ENCODE assay signal across 8 cellular contexts in the genomic region with DNA sequence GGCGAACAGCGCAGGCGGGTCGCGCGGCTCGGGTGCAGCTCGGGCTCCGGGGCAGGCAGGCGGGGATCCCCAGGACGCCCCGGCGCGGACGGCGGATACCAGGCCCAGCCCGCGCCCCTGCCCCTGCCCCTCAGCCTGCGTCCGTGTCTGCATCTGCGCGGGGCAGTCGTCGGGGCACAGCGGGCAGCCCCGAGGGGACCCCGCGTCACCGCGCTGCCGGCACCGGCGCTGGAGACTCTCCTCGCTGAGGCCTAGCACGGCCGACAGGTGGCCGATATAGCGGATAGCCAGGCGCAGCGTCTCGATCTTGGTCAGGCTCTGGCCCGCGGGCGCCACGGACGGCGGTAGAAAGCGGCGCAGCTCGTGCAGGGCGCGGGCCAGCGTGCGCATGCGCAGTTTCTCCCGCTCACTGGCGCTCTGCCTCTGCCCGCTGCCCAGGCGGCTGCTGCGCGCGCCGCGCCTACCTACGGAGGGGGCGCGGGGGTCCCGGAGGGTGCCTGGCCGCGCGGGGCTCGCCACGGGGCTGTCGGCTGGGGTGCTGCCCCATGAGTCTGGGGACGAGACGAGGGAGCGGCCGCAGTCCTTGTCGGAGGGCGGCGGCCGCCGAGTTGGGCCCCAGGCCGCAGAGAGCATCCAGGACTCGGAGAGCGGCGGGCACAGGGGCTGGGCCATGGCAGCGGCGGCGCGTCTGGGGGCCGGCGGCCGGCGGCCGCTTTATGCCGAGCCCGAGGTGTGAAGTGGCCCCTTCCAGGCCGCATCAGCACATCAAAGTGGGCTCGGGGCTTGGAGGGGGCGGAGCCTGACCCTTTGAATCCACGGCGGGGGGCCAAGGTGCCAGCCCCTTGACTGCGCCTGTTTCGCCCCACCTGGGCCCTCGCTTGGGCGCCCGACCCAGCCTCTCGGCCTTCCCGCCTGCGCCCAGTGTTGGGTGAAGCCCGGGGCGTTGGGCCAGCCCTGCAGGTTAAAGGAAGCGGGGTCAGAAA. TPM values are rescaled to one million over a fixed set of nuclear protein-coding genes. Genes with fewer than 3 reads are reported as not detected.
DNase-seq lines count a peak whose midpoint lies in the region; ATAC-seq and TF ChIP-seq lines count a peak whose summit lies in the region.

A gene with protein sequence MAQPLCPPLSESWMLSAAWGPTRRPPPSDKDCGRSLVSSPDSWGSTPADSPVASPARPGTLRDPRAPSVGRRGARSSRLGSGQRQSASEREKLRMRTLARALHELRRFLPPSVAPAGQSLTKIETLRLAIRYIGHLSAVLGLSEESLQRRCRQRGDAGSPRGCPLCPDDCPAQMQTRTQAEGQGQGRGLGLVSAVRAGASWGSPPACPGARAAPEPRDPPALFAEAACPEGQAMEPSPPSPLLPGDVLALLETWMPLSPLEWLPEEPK (minus strand): TSS at position 690 of the 983 bp plus-strand sequence. CDS start 18 bp downstream, at position 672.

- H3K27me3 ChIP-seq in liver (ENCODE audit: control insufficient read depth in 4 of 4, insufficient read depth in 4 of 4, low read length in 3 of 4): no peaks in the 10 kb centered on the region

- H3K4me1 ChIP-seq in liver (ENCODE audit: control insufficient read depth in 4 of 4, insufficient read depth in 4 of 4, low read length in 3 of 4): peaks cover 0 to 17% (median 6%) of the 10 kb centered on the region in 4 donors

- H3K36me3 ChIP-seq in liver (ENCODE audit: control insufficient read depth in 4 of 4, insufficient read depth in 3 of 4, low read depth in 1 of 4, low read length in 3 of 4): no peaks in the 10 kb centered on the region

- peak; percentile 57 to 77 for TF ChIP-seq RAD21 in liver (IDR thresholded peaks at IDR 0.05)

- peak within 1 kb of the TSS in 1 of 2 donors; percentile 49 for H3K9ac ChIP-seq in liver (ENCODE audit: low read depth in 1 of 2, low read length in 2 of 2)

- no peaks in the 10 kb centered on the region for H3K9me3 ChIP-seq in liver (ENCODE audit: control insufficient read depth in 4 of 4, low read length in 3 of 4)

- H3K27me3 Mint-ChIP-seq in activated CD4-positive, alpha-beta T cell treated with anti-CD3 and anti-CD28 coated beads, Interleukin-2, amount 10 ng/mL, durations not matched to agents 7 days and 5 days: peaks cover 24% of the 10 kb centered on the region
- peaks cover 47% of the 10 kb centered on the region for H3K27me3 Mint-ChIP-seq in dendritic cell treated with granulocyte-macrophage colony-stimulating factor and Interleukin-4, amounts not matched to agents 40 ng/mL and 50 ng/mL, for 4 days

- H3K27ac ChIP-seq in C4-2B (peak within 1 kb of the TSS; percentile 85), liver (ENCODE audit: low read depth in 1 of 2, low read length in 2 of 2) (peak within 1 kb of the TSS in 1 of 2 donors; percentile 39)

- H3K36me3 Mint-ChIP-seq in activated CD4-positive, alpha-beta T cell treated with anti-CD3 and anti-CD28 coated beads, Interleukin-2, amount 10 ng/mL, durations not matched to agents 7 days and 5 days (ENCODE audit: low read depth): no peaks in the 10 kb centered on the region
- no peaks in the 10 kb centered on the region for H3K36me3 Mint-ChIP-seq in dendritic cell treated with granulocyte-macrophage colony-stimulating factor and Interleukin-4, amounts not matched to agents 40 ng/mL and 50 ng/mL, for 4 days (ENCODE audit: low read depth)

- peak; percentile 91 for TF ChIP-seq CTCF in C4-2B (conservative IDR thresholded peaks at IDR 0.05)
- peak; percentile 77 for TF ChIP-seq CTCF in liver (IDR thresholded peaks at IDR 0.05; ENCODE audit: low read depth, low read length, missing input control)

- peak; percentile 87 for ATAC-seq in GM19351 (IDR thresholded peaks at IDR 0.05; ENCODE audit: unreplicated experiment)
- peak; percentile 90 for ATAC-seq in HG03520 (IDR thresholded peaks at IDR 0.05; ENCODE audit: unreplicated experiment)

- CTCF ChIA-PET in activated CD4-positive, alpha-beta T cell treated with anti-CD3 and anti-CD28 coated beads, Interleukin-2, amount 10 ng/mL, durations not matched to agents 7 days and 5 days (lab: Charles Lee): interaction anchor here (0.6 to 1.8 kb wide), 13 partner anchors 10 to 535 kb away, joined by 3 to 8 read pairs (median 4); no protein-coding TSS in a partner anchor

- DNase-seq in NCI-H526 (lab: John Stamatoyannopoulos, UW): peak; percentile 74 to 95
- peak; percentile 85 for DNase-seq in activated CD4-positive, alpha-beta T cell treated with anti-CD3 and anti-CD28 coated beads, Interleukin-2, amount 10 ng/mL, durations not matched to agents 7 days and 5 days
- peak; percentile 86 for DNase-seq in stimulated activated CD4-positive, alpha-beta T cell treated with anti-CD3 and anti-CD28 coated beads, Interleukin-4, amount 100 ng/mL, for 1 hour

- peak within 1 kb of the TSS; percentile 68 for H3K4me3 Mint-ChIP-seq in activated CD4-positive, alpha-beta T cell treated with anti-CD3 and anti-CD28 coated beads, Interleukin-2, amount 10 ng/mL, durations not matched to agents 7 days and 5 days
- H3K4me3 Mint-ChIP-seq in dendritic cell treated with granulocyte-macrophage colony-stimulating factor and Interleukin-4, amounts not matched to agents 40 ng/mL and 50 ng/mL, for 4 days: peak within 1 kb of the TSS; percentile 60

- POLR2A ChIA-PET in activated CD4-positive, alpha-beta T cell treated with anti-CD3 and anti-CD28 coated beads, Interleukin-2, amount 10 ng/mL, durations not matched to agents 7 days and 5 days (lab: Charles Lee): interaction anchor here (0.7 kb wide), 1 partner anchor 366 kb away, joined by 6 read pairs; no protein-coding TSS in a partner anchor

- peak within 1 kb of the TSS; percentile 46 to 72 (median 67) for H3K4me3 ChIP-seq in liver (ENCODE audit: low read depth in 1 of 3, low read length in 3 of 3)

- no peaks in the 10 kb centered on the region for H3K9me3 Mint-ChIP-seq in activated CD4-positive, alpha-beta T cell treated with anti-CD3 and anti-CD28 coated beads, Interleukin-2, amount 10 ng/mL, durations not matched to agents 7 days and 5 days
- no peaks in the 10 kb centered on the region for H3K9me3 Mint-ChIP-seq in dendritic cell treated with granulocyte-macrophage colony-stimulating factor and Interleukin-4, amounts not matched to agents 40 ng/mL and 50 ng/mL, for 4 days

- H3K4me1 Mint-ChIP-seq in activated CD4-positive, alpha-beta T cell treated with anti-CD3 and anti-CD28 coated beads, Interleukin-2, amount 10 ng/mL, durations not matched to agents 7 days and 5 days: peaks cover 6% of the 10 kb centered on the region
- H3K4me1 Mint-ChIP-seq in dendritic cell treated with granulocyte-macrophage colony-stimulating factor and Interleukin-4, amounts not matched to agents 40 ng/mL and 50 ng/mL, for 4 days (ENCODE audit: low read depth): peaks cover 4% of the 10 kb centered on the region

- WGBS in liver: 3% methylated on average over 114 of the region's 114 CpGs

- intact Hi-C loops in dendritic cell treated with granulocyte-macrophage colony-stimulating factor and Interleukin-4, amounts not matched to agents 40 ng/mL and 50 ng/mL, for 4 days (cut with micrococcal nuclease): no loop called here

- H3K27ac Mint-ChIP-seq in activated CD4-positive, alpha-beta T cell treated with anti-CD3 and anti-CD28 coated beads, Interleukin-2, amount 10 ng/mL, durations not matched to agents 7 days and 5 days: peak within 1 kb of the TSS; percentile 50
- H3K27ac Mint-ChIP-seq in dendritic cell treated with granulocyte-macrophage colony-stimulating factor and Interleukin-4, amounts not matched to agents 40 ng/mL and 50 ng/mL, for 4 days: peak within 1 kb of the TSS; percentile 12

TF ChIP-seq in liver, 16 proteins besides CTCF, POLR2A, EP300 and RAD21 (continues in another document):
- TF ChIP-seq YY1 (IDR thresholded peaks at IDR 0.05) (no peak), JUND (IDR thresholded peaks at IDR 0.05) (no peak)
- TF ChIP-seq, protein P1, sequence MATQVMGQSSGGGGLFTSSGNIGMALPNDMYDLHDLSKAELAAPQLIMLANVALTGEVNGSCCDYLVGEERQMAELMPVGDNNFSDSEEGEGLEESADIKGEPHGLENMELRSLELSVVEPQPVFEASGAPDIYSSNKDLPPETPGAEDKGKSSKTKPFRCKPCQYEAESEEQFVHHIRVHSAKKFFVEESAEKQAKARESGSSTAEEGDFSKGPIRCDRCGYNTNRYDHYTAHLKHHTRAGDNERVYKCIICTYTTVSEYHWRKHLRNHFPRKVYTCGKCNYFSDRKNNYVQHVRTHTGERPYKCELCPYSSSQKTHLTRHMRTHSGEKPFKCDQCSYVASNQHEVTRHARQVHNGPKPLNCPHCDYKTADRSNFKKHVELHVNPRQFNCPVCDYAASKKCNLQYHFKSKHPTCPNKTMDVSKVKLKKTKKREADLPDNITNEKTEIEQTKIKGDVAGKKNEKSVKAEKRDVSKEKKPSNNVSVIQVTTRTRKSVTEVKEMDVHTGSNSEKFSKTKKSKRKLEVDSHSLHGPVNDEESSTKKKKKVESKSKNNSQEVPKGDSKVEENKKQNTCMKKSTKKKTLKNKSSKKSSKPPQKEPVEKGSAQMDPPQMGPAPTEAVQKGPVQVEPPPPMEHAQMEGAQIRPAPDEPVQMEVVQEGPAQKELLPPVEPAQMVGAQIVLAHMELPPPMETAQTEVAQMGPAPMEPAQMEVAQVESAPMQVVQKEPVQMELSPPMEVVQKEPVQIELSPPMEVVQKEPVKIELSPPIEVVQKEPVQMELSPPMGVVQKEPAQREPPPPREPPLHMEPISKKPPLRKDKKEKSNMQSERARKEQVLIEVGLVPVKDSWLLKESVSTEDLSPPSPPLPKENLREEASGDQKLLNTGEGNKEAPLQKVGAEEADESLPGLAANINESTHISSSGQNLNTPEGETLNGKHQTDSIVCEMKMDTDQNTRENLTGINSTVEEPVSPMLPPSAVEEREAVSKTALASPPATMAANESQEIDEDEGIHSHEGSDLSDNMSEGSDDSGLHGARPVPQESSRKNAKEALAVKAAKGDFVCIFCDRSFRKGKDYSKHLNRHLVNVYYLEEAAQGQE (IDR thresholded peaks at IDR 0.05): no peak
- TF ChIP-seq, protein P2, sequence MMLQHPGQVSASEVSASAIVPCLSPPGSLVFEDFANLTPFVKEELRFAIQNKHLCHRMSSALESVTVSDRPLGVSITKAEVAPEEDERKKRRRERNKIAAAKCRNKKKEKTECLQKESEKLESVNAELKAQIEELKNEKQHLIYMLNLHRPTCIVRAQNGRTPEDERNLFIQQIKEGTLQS (IDR thresholded peaks at IDR 0.05): no peak

RNA-seq across cellular contexts. Expression of the gene that starts here (rescaled TPM):
- 1 to 10 TPM; 1.1 to 1.6 TPM for total RNA-seq in activated CD4-positive, alpha-beta T cell treated with anti-CD3 and anti-CD28 coated beads, Interleukin-2, amount 10 ng/mL, durations not matched to agents 7 days and 5 days
- total RNA-seq in liver: under 1 TPM; 0.14 to 0.50 TPM
- 1 to 10 TPM; 1.2 to 1.8 TPM for polyA plus RNA-seq in liver
